ENCODE assay signal across 1 cellular context in the genomic region with DNA sequence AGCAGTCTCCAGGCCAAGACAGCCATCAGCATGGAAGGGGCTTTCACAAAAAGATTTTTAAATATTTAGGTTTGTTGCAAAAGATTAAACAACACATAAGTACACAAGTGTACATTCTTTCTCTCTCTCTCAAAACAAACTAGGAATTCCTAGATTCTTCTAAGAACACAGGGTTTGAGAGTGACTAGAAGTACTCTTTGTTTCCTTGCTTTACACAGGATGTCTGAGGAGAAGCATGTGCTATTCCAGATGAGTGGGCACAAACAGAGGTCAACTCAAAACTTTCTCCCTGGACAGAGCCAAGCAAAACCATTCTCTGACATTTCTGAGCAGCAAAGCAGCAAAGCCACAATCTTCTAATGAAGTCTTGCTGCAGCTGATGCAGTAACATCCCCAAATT.
TF ChIP-seq lines count a peak whose summit lies in the region.

No MANE protein-coding gene starts in this region.

TF ChIP-seq in HepG2, 621 proteins besides CTCF, POLR2A, EP300 and RAD21 (continued from another document):
- TF ChIP-seq, protein P1, sequence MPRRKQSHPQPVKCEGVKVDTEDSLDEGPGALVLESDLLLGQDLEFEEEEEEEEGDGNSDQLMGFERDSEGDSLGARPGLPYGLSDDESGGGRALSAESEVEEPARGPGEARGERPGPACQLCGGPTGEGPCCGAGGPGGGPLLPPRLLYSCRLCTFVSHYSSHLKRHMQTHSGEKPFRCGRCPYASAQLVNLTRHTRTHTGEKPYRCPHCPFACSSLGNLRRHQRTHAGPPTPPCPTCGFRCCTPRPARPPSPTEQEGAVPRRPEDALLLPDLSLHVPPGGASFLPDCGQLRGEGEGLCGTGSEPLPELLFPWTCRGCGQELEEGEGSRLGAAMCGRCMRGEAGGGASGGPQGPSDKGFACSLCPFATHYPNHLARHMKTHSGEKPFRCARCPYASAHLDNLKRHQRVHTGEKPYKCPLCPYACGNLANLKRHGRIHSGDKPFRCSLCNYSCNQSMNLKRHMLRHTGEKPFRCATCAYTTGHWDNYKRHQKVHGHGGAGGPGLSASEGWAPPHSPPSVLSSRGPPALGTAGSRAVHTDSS (CRISPR knock-in tag; conservative IDR thresholded peaks at IDR 0.05), result no peak
- no peak for TF ChIP-seq ARNT2 (CRISPR knock-in tag; IDR thresholded peaks at IDR 0.05; ENCODE audit: low read depth)
- TF ChIP-seq, protein P2, sequence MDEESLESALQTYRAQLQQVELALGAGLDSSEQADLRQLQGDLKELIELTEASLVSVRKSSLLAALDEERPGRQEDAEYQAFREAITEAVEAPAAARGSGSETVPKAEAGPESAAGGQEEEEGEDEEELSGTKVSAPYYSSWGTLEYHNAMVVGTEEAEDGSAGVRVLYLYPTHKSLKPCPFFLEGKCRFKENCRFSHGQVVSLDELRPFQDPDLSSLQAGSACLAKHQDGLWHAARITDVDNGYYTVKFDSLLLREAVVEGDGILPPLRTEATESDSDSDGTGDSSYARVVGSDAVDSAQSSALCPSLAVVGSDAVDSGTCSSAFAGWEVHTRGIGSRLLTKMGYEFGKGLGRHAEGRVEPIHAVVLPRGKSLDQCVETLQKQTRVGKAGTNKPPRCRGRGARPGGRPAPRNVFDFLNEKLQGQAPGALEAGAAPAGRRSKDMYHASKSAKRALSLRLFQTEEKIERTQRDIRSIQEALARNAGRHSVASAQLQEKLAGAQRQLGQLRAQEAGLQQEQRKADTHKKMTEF (CRISPR knock-in tag; IDR thresholded peaks at IDR 0.05), result no peak
